31 cellular contexts compared by ENCODE assay signal in the genomic region with DNA sequence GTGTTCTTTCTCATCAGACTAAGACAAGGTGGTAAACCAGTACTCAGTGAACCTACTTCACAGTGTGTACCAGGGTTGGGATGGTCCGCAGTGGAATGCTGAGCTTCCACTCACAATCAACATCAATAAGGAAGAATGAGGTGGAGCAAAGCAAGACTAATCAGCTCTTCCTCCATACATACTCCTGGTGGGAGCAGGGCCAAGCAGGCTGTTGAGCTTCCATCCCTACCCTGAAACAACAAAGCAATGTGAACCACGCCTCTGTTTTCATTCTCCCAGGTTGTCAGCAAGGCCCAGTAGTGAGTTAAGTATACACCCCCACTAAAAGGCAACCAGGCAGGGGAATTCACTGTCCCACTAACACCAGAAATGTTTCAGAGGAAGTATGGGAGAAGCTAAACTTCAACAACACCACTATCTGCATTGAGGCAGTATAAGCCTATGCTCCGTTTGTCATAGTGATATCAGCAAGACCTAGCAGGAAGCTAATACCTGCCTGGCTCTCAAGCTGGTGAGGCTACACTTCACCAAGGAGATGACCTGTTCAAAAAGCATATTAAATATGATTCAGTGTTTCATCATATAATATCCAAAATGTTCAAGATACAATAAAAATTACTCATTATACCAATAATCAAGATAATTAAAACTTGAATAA.
"Had no signal": no experiment of that assay in that cellular context is flagged by ENCODE, and none has a peak within 500 bp of the region (broad histone marks: within the 10 kb centered on the region; RNA-seq: fewer than 3 reads in every experiment).

No MANE protein-coding gene starts in this region.

- H3K27ac Mint-ChIP-seq: dendritic cell treated with granulocyte-macrophage colony-stimulating factor and Interleukin-4, amounts not matched to agents 40 ng/mL and 50 ng/mL, for 4 days; endodermal cell; natural killer cell treated with Interleukin-12 subunit alpha and Interleukin-12 subunit beta and Interleukin-15 and Interleukin-18, amount 100 ng/mL, for 72 hours; progenitor cell of endocrine pancreas; stimulated activated effector memory CD8-positive, alpha-beta T cell treated with anti-CD3 and anti-CD28 coated beads, Interleukin-12 subunit alpha, Interleukin-12 subunit beta, amount 100 ng/mL, for 72 hours; type B pancreatic cell had no signal

- H3K9ac ChIP-seq: parathyroid adenoma had no signal

- ATAC-seq: esophagus mucosa; gastroesophageal sphincter; heart right ventricle; lower lobe of right lung; natural killer cell treated with Interleukin-12 subunit alpha and Interleukin-12 subunit beta and Interleukin-15 and Interleukin-18, amount 100 ng/mL, for 72 hours; sciatic nerve; stimulated activated effector memory CD8-positive, alpha-beta T cell treated with anti-CD3 and anti-CD28 coated beads, Interleukin-12 subunit alpha, Interleukin-12 subunit beta, amount 100 ng/mL, for 72 hours had no signal

- DNase-seq: effector CD8-positive, alpha-beta T cell; endodermal cell; foreskin fibroblast; glutamatergic neuron; heart right ventricle; hippocampal formation; islet precursor cell; kidney glomerular epithelial cell; left ventricle myocardium superior; lower lobe of right lung; naive B cell; stimulated activated CD4-positive, alpha-beta T cell treated with anti-CD3 and anti-CD28 coated beads, Interleukin-2, amount 100 ng/mL, for 24 hours; stimulated activated CD4-positive, alpha-beta T cell treated with anti-CD3 and anti-CD28 coated beads, Interleukin-4, amount 100 ng/mL, for 24 hours; stimulated activated naive CD4-positive, alpha-beta T cell treated with Interleukin-2 at 50 U/mL for 16 hours; stomach; thyroid gland; uterus had no signal

- H2AFZ ChIP-seq: parathyroid adenoma had no signal

- H3K27ac ChIP-seq: epithelial cell of prostate, gastroesophageal sphincter, heart right ventricle, lower lobe of right lung, neutrophil, parathyroid adenoma, right atrium auricular region, stomach, thyroid gland, uterus had no signal

- H3K4me1 Mint-ChIP-seq: endodermal cell; neural crest cell; stimulated activated effector memory CD8-positive, alpha-beta T cell treated with anti-CD3 and anti-CD28 coated beads, Interleukin-12 subunit alpha, Interleukin-12 subunit beta, amount 100 ng/mL, for 72 hours had no signal

- H3K9me3 ChIP-seq: neutrophil, thyroid gland, uterus had no signal

- FAIRE-seq: colon had no signal

- H3K36me3 Mint-ChIP-seq: type B pancreatic cell had no signal

- H3K79me2 ChIP-seq: parathyroid adenoma had no signal

- H3K4me3 ChIP-seq: gastroesophageal sphincter, heart right ventricle, lower lobe of right lung, right atrium auricular region, stomach, thyroid gland, uterus had no signal

- H3K4me1 ChIP-seq: gastroesophageal sphincter, heart right ventricle, lower lobe of right lung, parathyroid adenoma, right atrium auricular region, stomach, thyroid gland, uterus had no signal

- H3K27me3 Mint-ChIP-seq: dendritic cell treated with granulocyte-macrophage colony-stimulating factor and Interleukin-4, amounts not matched to agents 40 ng/mL and 50 ng/mL, for 4 days; naive B cell; natural killer cell treated with Interleukin-12 subunit alpha and Interleukin-12 subunit beta and Interleukin-15 and Interleukin-18, amount 100 ng/mL, for 72 hours; progenitor cell of endocrine pancreas; type B pancreatic cell had no signal

- H3K4me3 Mint-ChIP-seq: dendritic cell treated with granulocyte-macrophage colony-stimulating factor and Interleukin-4, amounts not matched to agents 40 ng/mL and 50 ng/mL, for 4 days; endodermal cell; naive B cell; natural killer cell treated with Interleukin-12 subunit alpha and Interleukin-12 subunit beta and Interleukin-15 and Interleukin-18, amount 100 ng/mL, for 72 hours; neural crest cell; stimulated activated effector memory CD8-positive, alpha-beta T cell treated with anti-CD3 and anti-CD28 coated beads, Interleukin-12 subunit alpha, Interleukin-12 subunit beta, amount 100 ng/mL, for 72 hours; type B pancreatic cell had no signal

- H3K36me3 ChIP-seq: gastroesophageal sphincter, lower lobe of right lung, neutrophil, right atrium auricular region, stomach, thyroid gland, uterus had no signal

- H3K27me3 ChIP-seq: gastroesophageal sphincter, heart right ventricle, neutrophil, right atrium auricular region, stomach, thyroid gland, uterus had no signal
